ENCODE assay signal across 17 cellular contexts in genomic region chr15:67103021-67103420, GRCh38. TPM values are rescaled to one million over a fixed set of nuclear protein-coding genes. Genes with fewer than 3 reads are reported as not detected.
DNase-seq lines count a peak whose midpoint lies in the region; ATAC-seq, FAIRE-seq and TF ChIP-seq lines count a peak whose summit lies in the region.
"Had no signal": no experiment of that assay in that cellular context is flagged by ENCODE, and none has a peak within 500 bp of the region (broad histone marks: within the 10 kb centered on the region; RNA-seq: fewer than 3 reads in every experiment).

No MANE protein-coding gene starts in this region.

- 92% methylated on average over 4 of the region's 4 CpGs for WGBS in HepG2 (ENCODE audit: low lambda C conversion rate)

- H3K36me3 ChIP-seq in ACC112 (ENCODE audit: insufficient read depth, low read length) (no peaks in the 10 kb centered on the region; the same call in 1 of the 2 replicates), RWPE2 (ENCODE audit: low read depth) (peaks cover 15% of the 10 kb centered on the region), muscle layer of colon (ENCODE audit: insufficient read depth, low read length) (no peaks in the 10 kb centered on the region), HepG2 (replicated peaks in 1 of 2; ENCODE audit: control insufficient read depth in 1 of 2, insufficient read depth in 2 of 2, low read length in 2 of 2) (peaks cover 6% of the 10 kb centered on the region in 2 experiments), Caco-2 (ENCODE audit: control insufficient read depth, insufficient read depth, low read length) (no peaks in the 10 kb centered on the region)

- intact Hi-C loops in HepG2 (cut with micrococcal nuclease; ENCODE audit: unreplicated experiment) = no loop called here
- intact Hi-C loops in Caco-2 (cut with micrococcal nuclease; ENCODE audit: unreplicated experiment) = no loop called here

- TF ChIP-seq CTCF in RWPE2 (IDR thresholded peaks at IDR 0.05; ENCODE audit: poor library complexity, severe bottlenecking) (no peak), HepG2 (CRISPR knock-in tag; IDR thresholded peaks at IDR 0.05) (no peak), Caco-2 (IDR thresholded peaks at IDR 0.05; ENCODE audit: insufficient read depth in 1 of 2, low read depth in 1 of 2, low read length in 1 of 2, severe bottlenecking in 1 of 2, unreplicated experiment in 1 of 2) (no peak)

- H3K4me2 ChIP-seq in HepG2 (ENCODE audit: low read depth, low read length) = no peak overlapping the region
- H3K4me2 ChIP-seq: GM23338 had no signal

- H3K9ac ChIP-seq in muscle layer of colon (ENCODE audit: low read length) (no peak overlapping the region), HepG2 (ENCODE audit: insufficient read depth, low read depth, low read length) (no peak overlapping the region)
- H3K9ac ChIP-seq: KMS-11 had no signal

- H2AFZ ChIP-seq in ACC112 (ENCODE audit: low read length, unreplicated experiment) (no peak overlapping the region), HepG2 (ENCODE audit: low read length) (no peak overlapping the region)
- H2AFZ ChIP-seq: GM23338 had no signal

- CTCF ChIA-PET in HepG2 (lab: Yijun Ruan, JAX; ENCODE audit: low intra/inter-chr PET ratio, low total read pairs) (no interaction called here), Caco-2 (lab: Charles Lee) (no interaction called here)

- POLR2A ChIA-PET in HepG2 (lab: Yijun Ruan, JAX) (interaction anchor here (1.2 to 1.6 kb wide), 2 partner anchors 35 to 39 kb away, joined by 3 to 5 read pairs; no protein-coding TSS in a partner anchor), Caco-2 (lab: Charles Lee) (no interaction called here)

- BruUV-seq in HepG2 (replicated peaks; lab: Mats Ljungman, UMichigan) (no TSS peak), Caco-2 (replicated peaks; lab: Mats Ljungman, UMichigan) (no TSS peak)

- in situ Hi-C loops in HepG2 (cut with HindIII; ENCODE audit: extremely low pct_ligation_motif_present, low pct_unique_long_range_greater_than_20kb) = no loop called here

- no peaks in the 10 kb centered on the region for H3K9me3 Mint-ChIP-seq in Caco-2 (ENCODE audit: unreplicated experiment)
- H3K9me3 Mint-ChIP-seq: activated T-helper 2 cell treated with anti-CD3 and anti-CD28 coated beads, Interferon-gamma antibody, Interleukin-2, Interleukin-4, amounts not matched to agents 10 μg/mL and 5 μg/mL and 100 μg/mL, durations not matched to agents 14 hours and 24 hours and 36 hours; central memory CD8-positive, alpha-beta T cell; GM23338; stimulated activated naive CD8-positive, alpha-beta T cell treated with anti-CD3 and anti-CD28 coated beads, Interleukin-15, Interleukin-2, amounts not matched to agents 100 ng/mL and 50 ng/mL, for 24 hours had no signal

- no peaks in the 10 kb centered on the region for H3K27me3 ChIP-seq in ACC112 (ENCODE audit: insufficient read depth, low read length)
- H3K27me3 ChIP-seq in RWPE2 (ENCODE audit: insufficient read depth, poor library complexity, severe bottlenecking) = no peaks in the 10 kb centered on the region
- no peaks in the 10 kb centered on the region for H3K27me3 ChIP-seq in muscle layer of colon (ENCODE audit: control insufficient read depth in 1 of 2, insufficient read depth in 2 of 2, low read length in 2 of 2)
- H3K27me3 ChIP-seq in HepG2 (ENCODE audit: control insufficient read depth in 1 of 2, insufficient read depth in 2 of 2, low read length in 2 of 2) = no peaks in the 10 kb centered on the region
- H3K27me3 ChIP-seq in Caco-2 (replicated peaks; ENCODE audit: control insufficient read depth, insufficient read depth, low read length) = no peaks in the 10 kb centered on the region

- H3K27me3 Mint-ChIP-seq in Caco-2 (ENCODE audit: insufficient read depth, unreplicated experiment) = no peaks in the 10 kb centered on the region
- H3K27me3 Mint-ChIP-seq: central memory CD8-positive, alpha-beta T cell; stimulated activated naive CD8-positive, alpha-beta T cell treated with anti-CD3 and anti-CD28 coated beads, Interleukin-15, Interleukin-2, amounts not matched to agents 100 ng/mL and 50 ng/mL, for 24 hours had no signal

- TF ChIP-seq POLR2A in GM12891 (IDR thresholded peaks at IDR 0.05; ENCODE audit: low read depth, low read length) (no peak), HepG2 (IDR thresholded peaks at IDR 0.05; ENCODE audit: insufficient read depth in 1 of 2, low read depth in 2 of 2, low read length in 2 of 2) (no peak)

- H3K9me3 ChIP-seq in RWPE2 (ENCODE audit: severe bottlenecking) (no peaks in the 10 kb centered on the region), muscle layer of colon (ENCODE audit: low read length) (no peaks in the 10 kb centered on the region), HepG2 (ENCODE audit: low read length) (no peaks in the 10 kb centered on the region), Caco-2 (no peaks in the 10 kb centered on the region)

- peaks cover 32% of the 10 kb centered on the region for H3K4me1 Mint-ChIP-seq in Caco-2 (ENCODE audit: low read depth, unreplicated experiment)

- H3K4me3 Mint-ChIP-seq in Caco-2 (ENCODE audit: unreplicated experiment) = no peak overlapping the region
- H3K4me3 Mint-ChIP-seq: central memory CD8-positive, alpha-beta T cell; GM23338 had no signal

- no peak overlapping the region for H3K27ac Mint-ChIP-seq in Caco-2 (ENCODE audit: unreplicated experiment)
- H3K27ac Mint-ChIP-seq: GM23338 had no signal

- H3K4me1 ChIP-seq in ACC112 (ENCODE audit: control insufficient read depth, insufficient read depth, low read length, unreplicated experiment) (peaks cover 71% of the 10 kb centered on the region), RWPE2 (ENCODE audit: insufficient read depth, poor library complexity, severe bottlenecking) (peaks cover 67% of the 10 kb centered on the region), muscle layer of colon (ENCODE audit: insufficient read depth, low read length) (peaks cover 77% of the 10 kb centered on the region), HepG2 (ENCODE audit: insufficient read depth, low read length) (peaks cover 97% of the 10 kb centered on the region), Caco-2 (peaks cover 36% of the 10 kb centered on the region)

- peak overlapping the region; percentile 99; the same call in 1 of the 2 replicates for H3K27ac ChIP-seq in ACC112 (ENCODE audit: low read depth, low read length)
- H3K27ac ChIP-seq in RWPE2 (ENCODE audit: poor library complexity, severe bottlenecking) = peak overlapping the region; percentile 100
- peak overlapping the region; percentile 21 for H3K27ac ChIP-seq in muscle layer of colon (ENCODE audit: low read depth, low read length)
- no peak overlapping the region for H3K27ac ChIP-seq in HepG2 (ENCODE audit: extremely low read length, insufficient read depth, low read length)

- TF ChIP-seq EP300 in HepG2 (IDR thresholded peaks at IDR 0.05; ENCODE audit: low read depth in 2 of 2, low read length in 2 of 2) = no peak
- TF ChIP-seq EP300 in HepG2 (CRISPR knock-in tag; IDR thresholded peaks at IDR 0.05; ENCODE audit: borderline replicate concordance) = no peak

- peaks cover 52% of the 10 kb centered on the region for H4K20me1 ChIP-seq in HepG2 (ENCODE audit: insufficient read depth, low read length)

- no peak overlapping the region for H3K4me3 ChIP-seq in ACC112 (ENCODE audit: low read depth, low read length)
- no peak overlapping the region for H3K4me3 ChIP-seq in RWPE2 (ENCODE audit: severe bottlenecking)
- H3K4me3 ChIP-seq in muscle layer of colon (ENCODE audit: low read depth in 1 of 2, low read length in 2 of 2) = no peak overlapping the region
- no peak overlapping the region for H3K4me3 ChIP-seq in HepG2 (replicated peaks in 1 of 3; ENCODE audit: insufficient read depth in 1 of 3, low read depth in 2 of 3, low read length in 3 of 3)
- no peak overlapping the region for H3K4me3 ChIP-seq in Caco-2 (ENCODE audit: low read depth, low read length)
- H3K4me3 ChIP-seq: GM23338 had no signal

- H3K79me2 ChIP-seq in ACC112 (ENCODE audit: control insufficient read depth, insufficient read depth, low read length, unreplicated experiment) (peaks cover 79% of the 10 kb centered on the region), HepG2 (ENCODE audit: insufficient read depth, low read length) (peaks cover 82% of the 10 kb centered on the region)

- peak; percentile 72 for FAIRE-seq in GM12891 (lab: Jason Lieb, UNC)
- no peak for FAIRE-seq in HepG2 (lab: Jason Lieb, UNC)
- FAIRE-seq: D721Med had no signal

- ATAC-seq in RWPE2 (ENCODE audit: low read depth) (no peak), HepG2 (no peak), HG02852 (IDR thresholded peaks at IDR 0.05; ENCODE audit: unreplicated experiment) (no peak)
- ATAC-seq: GM23338 had no signal

- H3K36me3 Mint-ChIP-seq in Caco-2 (ENCODE audit: insufficient read depth, unreplicated experiment) = peaks cover 17% of the 10 kb centered on the region

- DNase-seq in GM12891 (ENCODE audit: insufficient read length, low spot score) (no peak), RWPE2 (ENCODE audit: low spot score) (no peak), HepG2 (ENCODE audit: low spot score) (no peak), Caco-2 (no peak)
- DNase-seq in effector CD4-positive, alpha-beta T cell = no peak
- DNase-seq: GDM1, hypothalamus, NCI-H774 had no signal

- no peak for TF ChIP-seq RAD21 in HepG2 (CRISPR knock-in tag; IDR thresholded peaks at IDR 0.05)

TF ChIP-seq in HepG2, 621 proteins besides CTCF, POLR2A, EP300 and RAD21 (continues in another document):
- TF ChIP-seq RFX1 (IDR thresholded peaks at IDR 0.05) = no peak

RNA-seq across cellular contexts. Expression of gene SMAD3, which starts 37.6 kb away (rescaled TPM):
- polyA plus RNA-seq in GM12891 (2012; ENCODE audit: low read depth, missing spikeins) = 36.4 TPM
- 8.6 and 10.0 TPM in 2 replicates for total RNA-seq in HepG2 (2016; rRNA removed; fragmentation: Illumina TruSeq; extraction: Trizol)
- 5.9 and 6.9 TPM in 2 replicates for total RNA-seq in HepG2 (2016; cell fraction: cytosol; rRNA removed; fragmentation: Illumina TruSeq; extraction: Trizol; ENCODE audit: low read depth)
- 8.6 and 9.2 TPM in 2 replicates for total RNA-seq in HepG2 (2016; cell fraction: insoluble cytoplasmic fraction; rRNA removed; fragmentation: Illumina TruSeq; extraction: Trizol)
- total RNA-seq in HepG2 (2016; cell fraction: membrane; rRNA removed; fragmentation: Illumina TruSeq; extraction: Trizol) = 6.1 and 6.5 TPM in 2 replicates
- 15.6 and 16.8 TPM in 2 replicates for total RNA-seq in HepG2 (2016; cell fraction: nucleus; rRNA removed; fragmentation: Illumina TruSeq; extraction: Trizol)
- polyA plus RNA-seq in HepG2 (2011; rRNA removed) = 56.3 and 59.1 TPM in 2 replicates
- polyA plus RNA-seq in HepG2 (2011; cell fraction: cytosol; rRNA removed) = 15.3 and 17.1 TPM in 2 replicates
- 92.6 and 110 TPM in 2 replicates for polyA plus RNA-seq in HepG2 (2011; cell fraction: nucleus; rRNA removed)
- polyA plus RNA-seq in HepG2 (2012) = 27.7 and 30.7 TPM in 2 replicates
- polyA plus RNA-seq in HepG2 (2016; cell fraction: cytosol; fragmentation: Illumina TruSeq; extraction: Trizol; ENCODE audit: low read depth) = 0.69 and 1.4 TPM in 2 replicates
- polyA plus RNA-seq in HepG2 (2016; cell fraction: insoluble cytoplasmic fraction; fragmentation: Illumina TruSeq; extraction: Trizol; ENCODE audit: low read depth) = 9.8 and 12.0 TPM in 2 replicates
- 2.7 and 3.7 TPM in 2 replicates for polyA plus RNA-seq in HepG2 (2016; cell fraction: membrane; fragmentation: Illumina TruSeq; extraction: Trizol; ENCODE audit: low read depth)
- 25.8 and 26.1 TPM in 2 replicates for polyA plus RNA-seq in HepG2 (2016; cell fraction: nucleus; fragmentation: Illumina TruSeq; extraction: Trizol; ENCODE audit: insufficient read depth, low read depth)
- 37.4 and 65.9 TPM in 2 replicates for polyA minus RNA-seq in HepG2 (2011; rRNA and poly(A)+ RNA removed; ENCODE audit: low replicate concordance)
- 17.8 and 26.2 TPM in 2 replicates for polyA minus RNA-seq in HepG2 (2011; cell fraction: cytosol; rRNA and poly(A)+ RNA removed)
- 43.8 and 50.1 TPM in 2 replicates for polyA minus RNA-seq in HepG2 (2011; cell fraction: nucleus; rRNA and poly(A)+ RNA removed)
- 51.5 and 54.8 TPM in 2 replicates for total RNA-seq in Caco-2 (2022)
